In the genomic region with DNA sequence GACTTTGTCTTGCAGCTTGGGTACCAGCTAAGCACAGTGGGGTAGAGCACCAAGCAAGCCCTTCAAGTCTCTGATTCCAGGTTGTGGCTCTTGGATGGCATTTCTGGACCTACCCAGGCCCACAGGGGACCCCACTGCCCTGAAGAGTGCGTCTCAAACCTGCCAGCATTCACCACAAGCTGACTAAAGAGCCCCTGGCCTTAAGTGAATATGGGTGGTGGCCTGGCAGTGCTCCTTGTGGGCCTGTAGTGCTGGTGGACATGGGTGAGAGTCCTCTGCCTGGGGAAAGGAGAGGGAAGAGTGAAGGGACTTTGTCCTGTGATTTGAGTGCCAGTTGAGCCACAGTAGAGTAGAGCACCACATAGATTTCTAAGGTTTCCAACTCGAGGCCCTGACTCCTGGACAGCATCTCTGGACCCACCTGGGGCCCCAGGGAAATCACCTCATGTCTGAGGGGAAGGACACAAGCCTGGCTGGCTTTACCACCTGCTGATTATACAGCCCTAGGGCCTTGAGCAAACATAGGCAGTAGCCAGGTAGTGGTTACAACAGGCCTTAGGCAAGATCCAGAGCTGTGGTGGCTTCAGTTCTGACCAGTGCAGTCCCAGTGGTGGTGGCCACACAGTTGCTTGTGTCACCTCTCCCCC, we compare ENCODE assay signal across 23 cellular contexts. TPM values are rescaled to one million over a fixed set of nuclear protein-coding genes. Genes with fewer than 3 reads are reported as not detected.
DNase-seq lines count a peak whose midpoint lies in the region; ATAC-seq, FAIRE-seq and TF ChIP-seq lines count a peak whose summit lies in the region.
"Had no signal": no experiment of that assay in that cellular context is flagged by ENCODE, and none has a peak within 500 bp of the region (broad histone marks: within the 10 kb centered on the region; RNA-seq: fewer than 3 reads in every experiment).

No MANE protein-coding gene starts in this region.

- H3K18ac ChIP-seq in neuronal stem cell (ENCODE audit: low read length), result no peak overlapping the region

- H3K79me1 ChIP-seq in neuronal stem cell (ENCODE audit: low read depth, low read length), result no peaks in the 10 kb centered on the region

- H3K14ac ChIP-seq in neuronal stem cell (ENCODE audit: low read length), result no peak overlapping the region

- no peak overlapping the region for H2AFZ ChIP-seq in neuronal stem cell (ENCODE audit: low read length)

- H3K4me3 ChIP-seq in neuronal stem cell (ENCODE audit: low read length in 2 of 2), result no peak overlapping the region
- H3K4me3 ChIP-seq: BLaER1, coronary artery, heart left ventricle, upper lobe of right lung had no signal

- H3K36me3 ChIP-seq in neuronal stem cell (replicated peaks in 1 of 2; ENCODE audit: control insufficient read depth in 2 of 2, insufficient read depth in 2 of 2, low read length in 2 of 2), result peaks cover 0 to 2% of the 10 kb centered on the region in 2 donors
- H3K36me3 ChIP-seq: BLaER1, heart left ventricle, upper lobe of right lung had no signal

- H2BK120ac ChIP-seq in neuronal stem cell (ENCODE audit: low read depth, low read length), result no peak overlapping the region

- H3K27me3 ChIP-seq in neuronal stem cell (ENCODE audit: control insufficient read depth in 3 of 3, insufficient read depth in 3 of 3, low read depth in 1 of 3, low read length in 3 of 3), result no peaks in the 10 kb centered on the region
- H3K27me3 ChIP-seq: BLaER1, heart left ventricle, upper lobe of right lung had no signal

- H3K23ac ChIP-seq in neuronal stem cell (ENCODE audit: low read depth, low read length, poor library complexity), result no peak overlapping the region

- H3K4me1 ChIP-seq in neuronal stem cell (ENCODE audit: control insufficient read depth in 2 of 2, insufficient read depth in 1 of 2, low read depth in 1 of 2, low read length in 2 of 2), result peaks cover 0 to 2% of the 10 kb centered on the region in 2 donors
- H3K4me1 ChIP-seq: upper lobe of right lung had no signal

- no peak for TF ChIP-seq POLR2A in GM12892 (IDR thresholded peaks at IDR 0.05; ENCODE audit: low read depth, low read length)
- no peak for TF ChIP-seq POLR2A in H54 (IDR thresholded peaks at IDR 0.05; ENCODE audit: low read depth, low read length)

- no peak overlapping the region for H3K4me2 ChIP-seq in neuronal stem cell (ENCODE audit: insufficient read depth, low read length, poor library complexity, severe bottlenecking)
- H3K4me2 ChIP-seq: BLaER1 had no signal

- no peak overlapping the region for H4K8ac ChIP-seq in neuronal stem cell (ENCODE audit: low read depth, low read length)

- no peak overlapping the region for H2BK15ac ChIP-seq in neuronal stem cell (ENCODE audit: low read length)

- no peak overlapping the region for H2BK12ac ChIP-seq in neuronal stem cell (ENCODE audit: low read length)

- WGBS in neuronal stem cell (ENCODE audit: extremely low coverage in 2 of 2, insufficient read length in 2 of 2, insufficient replicate concordance in 1 of 2), 2 donors, result no CpG with 5 or more reads among the region's 2 CpGs

- H2BK5ac ChIP-seq in neuronal stem cell (ENCODE audit: low read length), result no peak overlapping the region

- ATAC-seq in GM21786 (IDR thresholded peaks at IDR 0.05; ENCODE audit: unreplicated experiment) (peak; percentile 33), HG03432 (IDR thresholded peaks at IDR 0.05; ENCODE audit: unreplicated experiment) (peak; percentile 20), left lobe of liver (peak; percentile 52), GM21576 (IDR thresholded peaks at IDR 0.05; ENCODE audit: unreplicated experiment) (no peak)
- ATAC-seq: activated CD8-positive, alpha-beta T cell treated with anti-CD3 and anti-CD28 coated beads, Interleukin-2, amount 10 ng/mL, durations not matched to agents 7 days and 5 days; stimulated activated memory B cell treated with anti-CD40 and anti-IgM and Interleukin-4, amounts not matched to agents 10 μg/mL and 1 μg/mL and 100 μg/mL, for 72 hours; T-cell had no signal

- H3K27ac ChIP-seq in neuronal stem cell (replicated peaks; ENCODE audit: low read length), result no peak overlapping the region
- H3K27ac ChIP-seq: BLaER1, coronary artery, heart left ventricle, upper lobe of right lung, VCaP had no signal

- peak; percentile 79 for FAIRE-seq in GM12892 (lab: Jason Lieb, UNC)
- no peak for FAIRE-seq in H54 (lab: Jason Lieb, UNC)
- FAIRE-seq: kidney had no signal

- no peak overlapping the region for H3K9ac ChIP-seq in neuronal stem cell (ENCODE audit: low read depth, low read length, poor library complexity)
- H3K9ac ChIP-seq: BLaER1 had no signal

- no peak overlapping the region for H3K4ac ChIP-seq in neuronal stem cell (ENCODE audit: low read length)

- H2AK5ac ChIP-seq in neuronal stem cell (ENCODE audit: low read depth, low read length), result no peak overlapping the region

- peaks cover 3% of the 10 kb centered on the region in 2 donors for H3K9me3 ChIP-seq in neuronal stem cell (replicated peaks in 1 of 2; ENCODE audit: control insufficient read depth in 2 of 2, insufficient read depth in 1 of 2, low read depth in 1 of 2, low read length in 2 of 2)
- H3K9me3 ChIP-seq: upper lobe of right lung had no signal

- H4K91ac ChIP-seq in neuronal stem cell (ENCODE audit: low read depth, low read length, poor library complexity), result no peak overlapping the region

- DNase-seq in GM12892 (ENCODE audit: insufficient read length) (no peak), left lobe of liver (ENCODE audit: low spot score) (no peak), H54 (ENCODE audit: insufficient read length, low spot score) (no peak), NCI-H510A (lab: John Stamatoyannopoulos, UW) (no peak), neuronal stem cell (ENCODE audit: low spot score) (no peak)
- DNase-seq: activated CD8-positive, alpha-beta T cell treated with anti-CD3 and anti-CD28 coated beads, Interleukin-2, amount 10 ng/mL, durations not matched to agents 7 days and 5 days; activated effector memory CD4-positive, alpha-beta T cell treated with anti-CD3 and anti-CD28 coated beads, Interleukin-2, amount 50 U/mL, for 16 hours; aorta; DMS79; heart left ventricle; kidney; NCI-H2081; NCI-H82; occipital lobe; T-cell; upper lobe of right lung had no signal

RNA-seq across cellular contexts. Expression of gene GSDME, which starts 23.7 kb away (rescaled TPM):
- 190 TPM for polyA plus RNA-seq in GM12892 (2012; ENCODE audit: missing spikeins)
- total RNA-seq in left lobe of liver, result 4.8 TPM
- 15.1 TPM for polyA plus RNA-seq in neuronal stem cell (2013, experiment 1 of 2)
- 15.8 TPM for polyA plus RNA-seq in neuronal stem cell (2013, experiment 2 of 2)
